ENCODE assay signal across 22 cellular contexts in genomic region chr11:116842909-116843308, GRCh38. TPM values are rescaled to one million over a fixed set of nuclear protein-coding genes. Genes with fewer than 3 reads are reported as not detected.
A peak's percentile ranks its signal among the peaks of the same experiment; 100 is the strongest.
DNase-seq lines count a peak whose midpoint lies in the region; ATAC-seq and FAIRE-seq lines count a peak whose summit lies in the region.
"Had no signal": no experiment of that assay in that cellular context is flagged by ENCODE, and none has a peak within 500 bp of the region (broad histone marks: within the 10 kb centered on the region; RNA-seq: fewer than 3 reads in every experiment).

No MANE protein-coding gene starts in this region.

- FAIRE-seq in small intestine (lab: Jason Lieb, UNC), result no peak

- no peaks in the 10 kb centered on the region for H3K4me1 Mint-ChIP-seq in activated T-helper 17 cell treated with anti-CD3 and anti-CD28 coated beads, Interleukin-2, amount 50 U/mL, for 72 hours
- H3K4me1 Mint-ChIP-seq: stimulated activated memory B cell treated with anti-CD40 and anti-IgM and Interleukin-4, amounts not matched to agents 10 μg/mL and 1 μg/mL and 100 μg/mL, for 72 hours had no signal

- H3K27ac ChIP-seq in small intestine (ENCODE audit: low read depth in 1 of 2, low read length in 1 of 2), result peak overlapping the region; percentile 66 to 76
- H3K27ac ChIP-seq: gastroesophageal sphincter, thyroid gland had no signal

- H3K27me3 ChIP-seq in small intestine (ENCODE audit: control insufficient read depth in 2 of 2, insufficient read depth in 2 of 2, low read length in 2 of 2), result no peaks in the 10 kb centered on the region
- H3K27me3 ChIP-seq: gastroesophageal sphincter, thyroid gland had no signal

- peak overlapping the region; percentile 23 for H3K27ac Mint-ChIP-seq in activated T-helper 17 cell treated with anti-CD3 and anti-CD28 coated beads, Interleukin-2, amount 50 U/mL, for 72 hours
- H3K27ac Mint-ChIP-seq: activated CD4-positive, alpha-beta T cell treated with anti-CD3 and anti-CD28 coated beads for 36 hours; CD8-positive, alpha-beta T cell; stimulated activated memory B cell treated with anti-CD40 and anti-IgM and Interleukin-4, amounts not matched to agents 10 μg/mL and 1 μg/mL and 100 μg/mL, for 72 hours had no signal

- H3K9me3 ChIP-seq in small intestine (ENCODE audit: control insufficient read depth, low read depth), result no peaks in the 10 kb centered on the region
- H3K9me3 ChIP-seq: gastroesophageal sphincter, thyroid gland had no signal

- ATAC-seq in activated T-helper 17 cell treated with anti-CD3 and anti-CD28 coated beads, Interleukin-2, amount 50 U/mL, for 72 hours (replicated peaks), result no peak
- no peak for ATAC-seq in GM21528 (IDR thresholded peaks at IDR 0.05; ENCODE audit: low FRiP score, unreplicated experiment)
- ATAC-seq: activated CD4-positive, alpha-beta T cell treated with anti-CD3 and anti-CD28 coated beads for 36 hours; CD8-positive, alpha-beta T cell; esophagus mucosa; gastroesophageal sphincter; Right ventricle myocardium inferior; stimulated activated memory B cell treated with anti-CD40 and anti-IgM and Interleukin-4, amounts not matched to agents 10 μg/mL and 1 μg/mL and 100 μg/mL, for 72 hours had no signal

- H3K4me1 ChIP-seq in small intestine (ENCODE audit: control insufficient read depth in 2 of 2, insufficient read depth in 1 of 2, low read depth in 1 of 2, low read length in 1 of 2), result peaks cover 0 to 4% of the 10 kb centered on the region in 2 donors

- DNase-seq in kidney glomerular epithelial cell (lab: John Stamatoyannopoulos, UW) (peak; percentile 8), small intestine (peak; percentile 93), putamen (ENCODE audit: low spot score) (no peak)
- no peak for DNase-seq in stimulated activated CD4-positive, alpha-beta T cell treated with anti-CD3 and anti-CD28 coated beads, Interleukin-4, amount 100 ng/mL, for 1 hour
- DNase-seq: activated CD4-positive, alpha-beta T cell treated with anti-CD3 and anti-CD28 coated beads for 36 hours; activated gamma-delta T cell; CD8-positive, alpha-beta T cell; central memory CD4-positive, alpha-beta T cell; DMS79; IMR-90; NCI-H1417 treated with DMSO at 0.1 percent for 48 hours; NCI-H526; retina; SW 1271; thyroid gland had no signal

- WGBS in small intestine, 3 donors, result 18 to 68% (median 57%) methylated on average over 4 of the region's 4 CpGs

- H3K36me3 Mint-ChIP-seq in activated T-helper 17 cell treated with anti-CD3 and anti-CD28 coated beads, Interleukin-2, amount 50 U/mL, for 72 hours (ENCODE audit: low read depth), result peaks cover 46% of the 10 kb centered on the region

- no peaks in the 10 kb centered on the region for H3K27me3 Mint-ChIP-seq in activated T-helper 17 cell treated with anti-CD3 and anti-CD28 coated beads, Interleukin-2, amount 50 U/mL, for 72 hours
- H3K27me3 Mint-ChIP-seq: activated CD4-positive, alpha-beta T cell treated with anti-CD3 and anti-CD28 coated beads for 36 hours; stimulated activated memory B cell treated with anti-CD40 and anti-IgM and Interleukin-4, amounts not matched to agents 10 μg/mL and 1 μg/mL and 100 μg/mL, for 72 hours had no signal

- peaks cover 5 to 16% of the 10 kb centered on the region in 2 donors for H3K36me3 ChIP-seq in small intestine (ENCODE audit: control insufficient read depth in 2 of 2, insufficient read depth in 2 of 2, low read length in 2 of 2)

- no peak overlapping the region for H3K4me3 ChIP-seq in small intestine (ENCODE audit: low read depth in 1 of 2, low read length in 2 of 2)
- H3K4me3 ChIP-seq: gastroesophageal sphincter, thyroid gland had no signal

- H3K4me3 Mint-ChIP-seq in activated T-helper 17 cell treated with anti-CD3 and anti-CD28 coated beads, Interleukin-2, amount 50 U/mL, for 72 hours, result no peak overlapping the region
- H3K4me3 Mint-ChIP-seq: activated CD4-positive, alpha-beta T cell treated with anti-CD3 and anti-CD28 coated beads for 36 hours; CD8-positive, alpha-beta T cell; stimulated activated memory B cell treated with anti-CD40 and anti-IgM and Interleukin-4, amounts not matched to agents 10 μg/mL and 1 μg/mL and 100 μg/mL, for 72 hours had no signal

- no peaks in the 10 kb centered on the region for H3K9me3 Mint-ChIP-seq in activated T-helper 17 cell treated with anti-CD3 and anti-CD28 coated beads, Interleukin-2, amount 50 U/mL, for 72 hours
- H3K9me3 Mint-ChIP-seq: CD8-positive, alpha-beta T cell; stimulated activated memory B cell treated with anti-CD40 and anti-IgM and Interleukin-4, amounts not matched to agents 10 μg/mL and 1 μg/mL and 100 μg/mL, for 72 hours had no signal

RNA-seq across cellular contexts. Expression of gene APOA1, which starts 5.5 kb away (rescaled TPM):
- under 1 TPM; 0.37 TPM for total RNA-seq in activated T-helper 17 cell treated with anti-CD3 and anti-CD28 coated beads, Interleukin-2, amount 50 U/mL, for 72 hours
- polyA plus RNA-seq in small intestine, result over 10,000 TPM in 2 of 3 donors, 10 to 100 TPM in 1; 62.3 to 22,236 (median 10,383) TPM
- total RNA-seq: activated CD4-positive, alpha-beta T cell treated with anti-CD3 and anti-CD28 coated beads for 36 hours; MCF 10A had no signal

RNA-seq across cellular contexts. Expression of gene APOC3, which starts 13.2 kb away (rescaled TPM):
- total RNA-seq in activated T-helper 17 cell treated with anti-CD3 and anti-CD28 coated beads, Interleukin-2, amount 50 U/mL, for 72 hours, result not detected
- over 10,000 TPM in 1 of 3 donors, 1,000 to 10,000 TPM in 1, 100 to 1,000 TPM in 1; 273 to 10,182 (median 4,196) TPM for polyA plus RNA-seq in small intestine
- total RNA-seq: activated CD4-positive, alpha-beta T cell treated with anti-CD3 and anti-CD28 coated beads for 36 hours; CD8-positive, alpha-beta T cell; IMR-90; MCF 10A; Right ventricle myocardium inferior; thyroid gland had no signal
- polyA plus RNA-seq: IMR-90 had no signal

RNA-seq across cellular contexts. Expression of gene APOA4, which starts 19.8 kb away (rescaled TPM):
- total RNA-seq in activated T-helper 17 cell treated with anti-CD3 and anti-CD28 coated beads, Interleukin-2, amount 50 U/mL, for 72 hours, result not detected
- 1,000 to 10,000 TPM in 2 of 3 donors, 100 to 1,000 TPM in 1; 338 to 9,049 (median 8,594) TPM for polyA plus RNA-seq in small intestine
- total RNA-seq: activated CD4-positive, alpha-beta T cell treated with anti-CD3 and anti-CD28 coated beads for 36 hours; CD8-positive, alpha-beta T cell; esophagus mucosa; IMR-90; MCF 10A; Right ventricle myocardium inferior; thyroid gland had no signal
- polyA plus RNA-seq: IMR-90 had no signal

RNA-seq across cellular contexts. Expression of gene APOA5, which starts 51.2 kb away (rescaled TPM):
- not detected for total RNA-seq in activated T-helper 17 cell treated with anti-CD3 and anti-CD28 coated beads, Interleukin-2, amount 50 U/mL, for 72 hours
- under 1 TPM in 1 of 3 donors, not detected in 2; 0.22 TPM for polyA plus RNA-seq in small intestine
- total RNA-seq: activated CD4-positive, alpha-beta T cell treated with anti-CD3 and anti-CD28 coated beads for 36 hours; CD8-positive, alpha-beta T cell; esophagus mucosa; gastroesophageal sphincter; IMR-90; MCF 10A; Right ventricle myocardium inferior; thyroid gland had no signal
- polyA plus RNA-seq: IMR-90 had no signal

RNA-seq across cellular contexts. Expression of gene ZPR1, which starts 55.1 kb away (rescaled TPM):
- total RNA-seq in activated T-helper 17 cell treated with anti-CD3 and anti-CD28 coated beads, Interleukin-2, amount 50 U/mL, for 72 hours, result 10 to 100 TPM; 66.4 to 98.1 TPM
- 10 to 100 TPM; 24.5 to 29.1 (median 27.3) TPM for polyA plus RNA-seq in small intestine

Comparison
In these comparisons a context has a peak if more than half of its experiments do, and no peak if none do; other contexts are left out.
1. DNase-seq: peak in kidney glomerular epithelial cell (single experiment) and small intestine (single experiment); none in stimulated activated CD4-positive, alpha-beta T cell treated with anti-CD3 and anti-CD28 coated beads, Interleukin-4, amount 100 ng/mL, for 1 hour (single experiment) and putamen (single experiment).